Comparison of ENCODE assay signal across 27 cellular contexts in genomic region chr5:135315394-135315793, GRCh38.
"Had no signal": no experiment of that assay in that cellular context is flagged by ENCODE, and none has a peak within 500 bp of the region (broad histone marks: within the 10 kb centered on the region; RNA-seq: fewer than 3 reads in every experiment).

No MANE protein-coding gene starts in this region.

- H3K27me3 ChIP-seq: esophagus squamous epithelium, gastroesophageal sphincter, pancreas, tibial artery had no signal

- H3K4me3 ChIP-seq: coronary artery, esophagus squamous epithelium, gastroesophageal sphincter, left ventricle myocardium inferior, pancreas, psoas muscle, skin epidermis, tibial artery had no signal

- H3K4me3 Mint-ChIP-seq: activated CD4-positive, alpha-beta T cell treated with anti-CD3 and anti-CD28 coated beads, Interleukin-2, amount 10 ng/mL, durations not matched to agents 7 days and 5 days; activated naive CD8-positive, alpha-beta T cell treated with anti-CD3 and anti-CD28 coated beads for 36 hours; activated T-cell treated with anti-CD3 and anti-CD28 coated beads, Interleukin-2, amount 50 U/mL, for 4 hours; natural killer cell treated with Interleukin-12 subunit alpha and Interleukin-12 subunit beta and Interleukin-15 and Interleukin-18, amount 100 ng/mL, for 72 hours; stimulated activated effector memory CD8-positive, alpha-beta T cell treated with anti-CD3 and anti-CD28 coated beads, Interleukin-12 subunit alpha, Interleukin-12 subunit beta, amount 100 ng/mL, for 72 hours; stimulated activated naive CD8-positive, alpha-beta T cell treated with anti-CD3 and anti-CD28 coated beads, Interleukin-15, amount 100 ng/mL, for 72 hours; T-helper 1 cell treated with Interleukin-12 subunit alpha and Interleukin-12 subunit beta and Interleukin-4 antibody, amounts not matched to agents 30 μg/mL and 1 μg/mL, for 36 hours had no signal

- H3K36me3 ChIP-seq: esophagus squamous epithelium, gastroesophageal sphincter, left ventricle myocardium inferior, pancreas, tibial artery had no signal

- H3K27ac ChIP-seq: coronary artery, esophagus squamous epithelium, gastroesophageal sphincter, left ventricle myocardium inferior, pancreas, psoas muscle, skin epidermis, tibial artery, VCaP had no signal

- FAIRE-seq: bronchial epithelial cell, pancreas had no signal

- H3K4me1 ChIP-seq: left ventricle myocardium inferior, pancreas, psoas muscle, tibial artery had no signal

- H3K9me3 Mint-ChIP-seq: activated naive CD8-positive, alpha-beta T cell treated with anti-CD3 and anti-CD28 coated beads for 36 hours; activated T-cell treated with anti-CD3 and anti-CD28 coated beads, Interleukin-2, amount 50 U/mL, for 4 hours; activated T-helper 2 cell treated with anti-CD3 and anti-CD28 coated beads, Interferon-gamma antibody, Interleukin-2, Interleukin-4, amounts not matched to agents 10 μg/mL and 5 μg/mL and 100 μg/mL, durations not matched to agents 14 hours and 24 hours and 36 hours; natural killer cell treated with Interleukin-12 subunit alpha and Interleukin-12 subunit beta and Interleukin-15 and Interleukin-18, amount 100 ng/mL, for 72 hours; stimulated activated effector memory CD8-positive, alpha-beta T cell treated with anti-CD3 and anti-CD28 coated beads, Interleukin-12 subunit alpha, Interleukin-12 subunit beta, amount 100 ng/mL, for 72 hours; stimulated activated naive CD8-positive, alpha-beta T cell treated with anti-CD3 and anti-CD28 coated beads, Interleukin-15, amount 100 ng/mL, for 72 hours; T-helper 1 cell treated with Interleukin-12 subunit alpha and Interleukin-12 subunit beta and Interleukin-4 antibody, amounts not matched to agents 30 μg/mL and 1 μg/mL, for 36 hours had no signal

- H3K27ac Mint-ChIP-seq: activated CD4-positive, alpha-beta T cell treated with anti-CD3 and anti-CD28 coated beads, Interleukin-2, amount 10 ng/mL, durations not matched to agents 7 days and 5 days; activated naive CD8-positive, alpha-beta T cell treated with anti-CD3 and anti-CD28 coated beads for 36 hours; activated T-helper 2 cell treated with anti-CD3 and anti-CD28 coated beads, Interferon-gamma antibody, Interleukin-2, Interleukin-4, amounts not matched to agents 10 μg/mL and 5 μg/mL and 100 μg/mL, durations not matched to agents 14 hours and 24 hours and 36 hours; natural killer cell treated with Interleukin-12 subunit alpha and Interleukin-12 subunit beta and Interleukin-15 and Interleukin-18, amount 100 ng/mL, for 72 hours; stimulated activated effector memory CD8-positive, alpha-beta T cell treated with anti-CD3 and anti-CD28 coated beads, Interleukin-12 subunit alpha, Interleukin-12 subunit beta, amount 100 ng/mL, for 72 hours; stimulated activated naive CD8-positive, alpha-beta T cell treated with anti-CD3 and anti-CD28 coated beads, Interleukin-15, amount 100 ng/mL, for 72 hours; T-helper 1 cell treated with Interleukin-12 subunit alpha and Interleukin-12 subunit beta and Interleukin-4 antibody, amounts not matched to agents 30 μg/mL and 1 μg/mL, for 36 hours had no signal

- H3K9me3 ChIP-seq: esophagus squamous epithelium, gastroesophageal sphincter, left ventricle myocardium inferior, pancreas, psoas muscle, tibial artery had no signal

- DNase-seq: activated CD4-positive, alpha-beta T cell treated with anti-CD3 and anti-CD28 coated beads, Interleukin-2, amount 10 ng/mL, durations not matched to agents 7 days and 5 days; activated naive CD4-positive, alpha-beta T cell treated with Interleukin-2 at 50 U/mL for 16 hours; activated naive CD8-positive, alpha-beta T cell treated with anti-CD3 and anti-CD28 coated beads for 36 hours; activated T-cell treated with anti-CD3 and anti-CD28 coated beads, Interleukin-2, amount 50 U/mL, for 4 hours; amygdala; cerebellar nuclear complex; esophagus squamous epithelium; hypothalamus; left ventricle myocardium inferior; mammary epithelial cell; midbrain; pancreas; psoas muscle; right cardiac atrium; stimulated activated CD4-positive, alpha-beta T cell treated with anti-CD3 and anti-CD28 coated beads, Interleukin-1b, Interleukin-23, amount 100 ng/mL, for 48 hours; stimulated activated naive CD8-positive, alpha-beta T cell treated with anti-CD3 and anti-CD28 coated beads, Interleukin-15, amount 100 ng/mL, for 72 hours had no signal

- H3K36me3 Mint-ChIP-seq: activated naive CD8-positive, alpha-beta T cell treated with anti-CD3 and anti-CD28 coated beads for 36 hours; natural killer cell treated with Interleukin-12 subunit alpha and Interleukin-12 subunit beta and Interleukin-15 and Interleukin-18, amount 100 ng/mL, for 72 hours; stimulated activated effector memory CD8-positive, alpha-beta T cell treated with anti-CD3 and anti-CD28 coated beads, Interleukin-12 subunit alpha, Interleukin-12 subunit beta, amount 100 ng/mL, for 72 hours had no signal

- ATAC-seq: activated CD4-positive, CD25-positive, alpha-beta regulatory T cell treated with anti-CD3 and anti-CD28 coated beads, Interleukin-2, amount 50 U/mL, for 24 hours; activated T-cell treated with anti-CD3 and anti-CD28 coated beads, Interleukin-2, amount 50 U/mL, for 4 hours; gastroesophageal sphincter; natural killer cell treated with Interleukin-12 subunit alpha and Interleukin-12 subunit beta and Interleukin-15 and Interleukin-18, amount 100 ng/mL, for 72 hours; pancreas; psoas muscle; right cardiac atrium; stimulated activated effector memory CD8-positive, alpha-beta T cell treated with anti-CD3 and anti-CD28 coated beads, Interleukin-12 subunit alpha, Interleukin-12 subunit beta, amount 100 ng/mL, for 72 hours; stimulated activated naive CD8-positive, alpha-beta T cell treated with anti-CD3 and anti-CD28 coated beads, Interleukin-15, amount 100 ng/mL, for 72 hours had no signal

- H3K27me3 Mint-ChIP-seq: activated CD4-positive, alpha-beta T cell treated with anti-CD3 and anti-CD28 coated beads, Interleukin-2, amount 10 ng/mL, durations not matched to agents 7 days and 5 days; activated naive CD8-positive, alpha-beta T cell treated with anti-CD3 and anti-CD28 coated beads for 36 hours; natural killer cell treated with Interleukin-12 subunit alpha and Interleukin-12 subunit beta and Interleukin-15 and Interleukin-18, amount 100 ng/mL, for 72 hours; stimulated activated naive CD8-positive, alpha-beta T cell treated with anti-CD3 and anti-CD28 coated beads, Interleukin-15, amount 100 ng/mL, for 72 hours had no signal
